Comparison of ENCODE assay signal across 1 cellular context in genomic region chr17:65455972-65456343, GRCh38.
TF ChIP-seq lines count a peak whose summit lies in the region.

No MANE protein-coding gene starts in this region.

TF ChIP-seq in WTC11, 78 proteins besides CTCF, POLR2A, EP300 and RAD21 (continued from another document):
- TF ChIP-seq ZNF425 (CRISPR knock-in tag; conservative IDR thresholded peaks at IDR 0.05) (no peak), RELA (CRISPR knock-in tag; IDR thresholded peaks at IDR 0.05; ENCODE audit: borderline replicate concordance) (no peak), ZNF532 (CRISPR knock-in tag; IDR thresholded peaks at IDR 0.05; ENCODE audit: borderline replicate concordance) (no peak), HMGXB4 (CRISPR knock-in tag; IDR thresholded peaks at IDR 0.05) (no peak), IRF2 (CRISPR knock-in tag; IDR thresholded peaks at IDR 0.05; ENCODE audit: borderline replicate concordance, low read depth) (no peak), USF1 (CRISPR knock-in tag; IDR thresholded peaks at IDR 0.05) (no peak)
